In the genomic region with DNA sequence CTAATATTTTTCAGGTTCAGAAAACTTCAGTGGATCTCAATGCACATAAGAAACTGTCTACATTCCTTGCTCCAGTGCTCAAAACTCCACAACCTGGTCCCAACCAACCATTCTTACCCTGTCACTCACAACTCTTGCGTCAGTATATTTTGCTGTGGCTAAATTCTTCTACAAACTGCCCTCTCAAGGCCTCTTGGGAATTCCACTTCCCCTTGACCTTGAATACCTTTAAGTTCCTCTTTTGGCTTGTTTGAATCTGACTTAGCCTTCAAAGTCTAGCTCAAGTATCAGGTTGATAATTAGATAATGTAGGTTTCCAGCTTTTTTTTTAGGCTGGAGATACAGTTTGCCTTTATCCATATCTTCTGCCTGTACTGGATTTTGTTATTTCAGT, we compare ENCODE assay signal across 11 cellular contexts.
DNase-seq lines count a peak whose midpoint lies in the region; ATAC-seq and TF ChIP-seq lines count a peak whose summit lies in the region.
"Had no signal": no experiment of that assay in that cellular context is flagged by ENCODE, and none has a peak within 500 bp of the region (broad histone marks: within the 10 kb centered on the region; RNA-seq: fewer than 3 reads in every experiment).

No MANE protein-coding gene starts in this region.

- no peaks in the 10 kb centered on the region for H3K9me3 Mint-ChIP-seq in glutamatergic neuron (ENCODE audit: unreplicated experiment)

- no peak for TF ChIP-seq CTCF in NB4 (IDR thresholded peaks at IDR 0.05; ENCODE audit: low read depth, low read length)
- no peak for TF ChIP-seq CTCF in glutamatergic neuron (IDR thresholded peaks at IDR 0.05; ENCODE audit: partially characterized antibody, unreplicated experiment)

- H2AFZ ChIP-seq in mesenchymal stem cell (ENCODE audit: low read depth, low read length) = no peak overlapping the region

- no peak for TF ChIP-seq POLR2A in NB4 (IDR thresholded peaks at IDR 0.05; ENCODE audit: extremely low read depth, insufficient read length)

- no peak overlapping the region for H4K91ac ChIP-seq in mesenchymal stem cell (ENCODE audit: low read length)

- no peak overlapping the region for H4K8ac ChIP-seq in mesenchymal stem cell (ENCODE audit: low read length)

- no peak overlapping the region for H3K18ac ChIP-seq in mesenchymal stem cell (ENCODE audit: low read depth in 1 of 2, low read length in 2 of 2)

- no peak overlapping the region for H2AK5ac ChIP-seq in mesenchymal stem cell (ENCODE audit: low read length, severe bottlenecking)

- no peak overlapping the region for H2BK12ac ChIP-seq in mesenchymal stem cell (ENCODE audit: low read length in 2 of 2)

- H3K9me3 ChIP-seq in mesenchymal stem cell (ENCODE audit: control insufficient read depth, low read length) = no peaks in the 10 kb centered on the region

- DNase-seq in NB4 (ENCODE audit: low read depth) = peak; percentile 96
- peak; percentile 18 for DNase-seq in mesenchymal stem cell
- DNase-seq in DMS79 treated with DMSO at 0.1 percent for 48 hours (lab: John Stamatoyannopoulos, UW) = no peak
- DNase-seq in activated CD4-positive, alpha-beta T cell treated with anti-CD3 and anti-CD28 coated beads, Interleukin-2, amount 50 U/mL, for 4 hours = no peak
- DNase-seq in effector CD4-positive, alpha-beta T cell = no peak
- DNase-seq in glutamatergic neuron = no peak
- DNase-seq: cerebellar nuclear complex; NCI-H1048; stimulated activated CD4-positive, alpha-beta T cell treated with anti-CD3 and anti-CD28 coated beads, Interleukin-2, amount 100 ng/mL, for 48 hours had no signal

- H2BK120ac ChIP-seq in mesenchymal stem cell (ENCODE audit: low read depth, low read length) = no peak overlapping the region

- ATAC-seq in GM18868 (IDR thresholded peaks at IDR 0.05; ENCODE audit: unreplicated experiment) = peak; percentile 38
- ATAC-seq in HG02798 (IDR thresholded peaks at IDR 0.05; ENCODE audit: poor library complexity, unreplicated experiment) = peak; percentile 52

- 86% methylated on average over 1 of the region's 1 CpG for WGBS in mesenchymal stem cell

- no peak overlapping the region for H2BK5ac ChIP-seq in mesenchymal stem cell (ENCODE audit: low read depth, low read length, poor library complexity, severe bottlenecking)

- no peak overlapping the region for H3K27ac Mint-ChIP-seq in glutamatergic neuron (ENCODE audit: unreplicated experiment)

- H3K27me3 Mint-ChIP-seq in glutamatergic neuron (ENCODE audit: unreplicated experiment) = no peaks in the 10 kb centered on the region

- H3K4ac ChIP-seq in mesenchymal stem cell (ENCODE audit: low read depth in 1 of 2, low read length in 2 of 2) = no peak overlapping the region

- peaks cover 4% of the 10 kb centered on the region for H3K4me1 Mint-ChIP-seq in glutamatergic neuron (ENCODE audit: low read depth, unreplicated experiment)

- peaks cover 0 to 3% of the 10 kb centered on the region in 2 experiments for H3K36me3 ChIP-seq in mesenchymal stem cell (ENCODE audit: control insufficient read depth in 1 of 2, insufficient read depth in 2 of 2, low read depth in 1 of 2, low read length in 2 of 2)

- H3K36me3 Mint-ChIP-seq in glutamatergic neuron (ENCODE audit: unreplicated experiment) = no peaks in the 10 kb centered on the region

- no peak overlapping the region for H2BK15ac ChIP-seq in mesenchymal stem cell (ENCODE audit: low read depth, poor library complexity, severe bottlenecking)

- H3K27ac ChIP-seq in mesenchymal stem cell (ENCODE audit: low read length, poor library complexity, severe bottlenecking) = no peak overlapping the region

- H3K14ac ChIP-seq in mesenchymal stem cell (ENCODE audit: low read length in 2 of 2) = no peak overlapping the region

- no peak overlapping the region for H3K4me3 Mint-ChIP-seq in glutamatergic neuron (ENCODE audit: unreplicated experiment)

- no peaks in the 10 kb centered on the region for H3K4me1 ChIP-seq in mesenchymal stem cell (ENCODE audit: control insufficient read depth, insufficient read depth, low read depth, low read length)

- H3K4me3 ChIP-seq in NB4 (ENCODE audit: low read depth, low read length) (no peak overlapping the region), mesenchymal stem cell (ENCODE audit: insufficient read depth in 1 of 2, low read depth in 1 of 2, low read length in 2 of 2) (no peak overlapping the region)

- H3K4me2 ChIP-seq in mesenchymal stem cell (ENCODE audit: low read length, poor library complexity, severe bottlenecking) = no peak overlapping the region

- H3K79me1 ChIP-seq in mesenchymal stem cell (replicated peaks; ENCODE audit: low read length, poor library complexity, severe bottlenecking) = no peaks in the 10 kb centered on the region

- no peaks in the 10 kb centered on the region for H3K27me3 ChIP-seq in mesenchymal stem cell (ENCODE audit: control insufficient read depth in 1 of 2, insufficient read depth in 1 of 2, low read length in 2 of 2)

- H3K9ac ChIP-seq in mesenchymal stem cell (ENCODE audit: low read length) = no peak overlapping the region

- no peak overlapping the region for H3K23ac ChIP-seq in mesenchymal stem cell (ENCODE audit: low read length in 2 of 2)

Comparison
In these comparisons a context has a peak if more than half of its experiments do, and no peak if none do; other contexts are left out.
1. DNase-seq: peak in NB4 (single experiment) and mesenchymal stem cell (single experiment); none in DMS79 treated with DMSO at 0.1 percent for 48 hours (single experiment), activated CD4-positive, alpha-beta T cell treated with anti-CD3 and anti-CD28 coated beads, Interleukin-2, amount 50 U/mL, for 4 hours (0 of 2), effector CD4-positive, alpha-beta T cell (single experiment) and glutamatergic neuron (single experiment).